In the genomic region with DNA sequence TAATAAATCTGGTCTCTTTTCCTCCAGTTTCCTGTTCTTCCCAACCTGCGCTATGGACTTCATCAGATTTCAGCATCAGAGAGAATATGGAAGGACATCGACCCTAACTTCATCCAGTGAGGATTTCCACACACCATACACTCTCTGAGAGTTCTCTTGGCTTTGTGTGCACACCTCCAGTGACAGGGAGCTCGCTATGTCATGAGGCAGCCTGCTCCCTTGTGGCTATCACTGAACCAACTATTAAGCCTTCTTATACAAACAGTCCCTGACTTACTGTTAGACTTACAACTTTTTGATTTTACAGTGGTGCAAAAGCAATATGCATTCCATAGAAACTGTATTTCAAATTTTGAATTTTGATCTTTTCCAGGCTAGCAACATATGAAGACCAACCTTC, we compare ENCODE assay signal across 2 cellular contexts.
TF ChIP-seq lines count a peak whose summit lies in the region.

No MANE protein-coding gene starts in this region.

TF ChIP-seq in K562, 482 proteins besides CTCF, POLR2A, EP300 and RAD21:
- TF ChIP-seq, protein P1, sequence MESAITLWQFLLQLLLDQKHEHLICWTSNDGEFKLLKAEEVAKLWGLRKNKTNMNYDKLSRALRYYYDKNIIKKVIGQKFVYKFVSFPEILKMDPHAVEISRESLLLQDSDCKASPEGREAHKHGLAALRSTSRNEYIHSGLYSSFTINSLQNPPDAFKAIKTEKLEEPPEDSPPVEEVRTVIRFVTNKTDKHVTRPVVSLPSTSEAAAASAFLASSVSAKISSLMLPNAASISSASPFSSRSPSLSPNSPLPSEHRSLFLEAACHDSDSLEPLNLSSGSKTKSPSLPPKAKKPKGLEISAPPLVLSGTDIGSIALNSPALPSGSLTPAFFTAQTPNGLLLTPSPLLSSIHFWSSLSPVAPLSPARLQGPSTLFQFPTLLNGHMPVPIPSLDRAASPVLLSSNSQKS (CRISPR knock-in tag; IDR thresholded peaks at IDR 0.05) = no peak

TF ChIP-seq in GM12891, 5 proteins besides CTCF, POLR2A, EP300 and RAD21:
- TF ChIP-seq SPI1 (IDR thresholded peaks at IDR 0.05; ENCODE audit: low read depth, low read length) = no peak
- no peak for TF ChIP-seq PAX5 (IDR thresholded peaks at IDR 0.05; ENCODE audit: insufficient read depth, low read length, severe bottlenecking)
- no peak for TF ChIP-seq POLR2AphosphoS5 (IDR thresholded peaks at IDR 0.05; ENCODE audit: low read depth, low read length)
- TF ChIP-seq TAF1 (IDR thresholded peaks at IDR 0.05; ENCODE audit: low read depth, low read length) = no peak
- no peak for TF ChIP-seq POU2F2 (IDR thresholded peaks at IDR 0.05; ENCODE audit: low read depth, low read length)
